Comparison of ENCODE assay signal across 1 cellular context in genomic region chr3:153161138-153161713, GRCh38.
TF ChIP-seq lines count a peak whose summit lies in the region.

No MANE protein-coding gene starts in this region.

TF ChIP-seq in K562, 482 proteins besides CTCF, POLR2A, EP300 and RAD21 (continued from another document and continues in another):
- TF ChIP-seq HMBOX1 (IDR thresholded peaks at IDR 0.05) (no peak), CCNT2 (IDR thresholded peaks at IDR 0.05; ENCODE audit: borderline replicate concordance, extremely low read depth, insufficient read length, low read depth, low read length) (no peak), SIX5 (IDR thresholded peaks at IDR 0.05; ENCODE audit: borderline replicate concordance in 1 of 2, insufficient read depth in 1 of 2, low read depth in 1 of 2, low read length in 2 of 2) (peak in 1 of 2 experiments; percentile 14; a peak in 1 of 4 replicates), NUFIP1 (IDR thresholded peaks at IDR 0.05; ENCODE audit: partially characterized antibody) (no peak), IRF9 (tag; IDR thresholded peaks at IDR 0.05) (no peak), ZHX1 (conservative IDR thresholded peaks at IDR 0.05; ENCODE audit: low read length) (no peak), ZBTB17 (CRISPR knock-in tag; IDR thresholded peaks at IDR 0.05) (no peak), MBD1 (CRISPR knock-in tag; IDR thresholded peaks at IDR 0.05) (no peak), GABPB2 (CRISPR knock-in tag; conservative IDR thresholded peaks at IDR 0.05) (no peak), CSDE1 (IDR thresholded peaks at IDR 0.05) (no peak), SP2 (IDR thresholded peaks at IDR 0.05; ENCODE audit: extremely low read depth, low read depth, low read length, poor library complexity, severe bottlenecking) (peak; percentile 61), ARNT (IDR thresholded peaks at IDR 0.05) (0 out of 4 replicates have a peak, but pooled peaks of 1 of the 2 experiments have one; percentile 0), ZNF444 (CRISPR knock-in tag; IDR thresholded peaks at IDR 0.05) (no peak), HDAC2 (IDR thresholded peaks at IDR 0.05) (0 out of 2 replicates have a peak, but pooled peaks have one; percentile 8), POLR2B (IDR thresholded peaks at IDR 0.05; ENCODE audit: low read depth, partially characterized antibody) (no peak), RREB1 (CRISPR knock-in tag; IDR thresholded peaks at IDR 0.05) (no peak), ZNF583 (CRISPR knock-in tag; IDR thresholded peaks at IDR 0.05) (no peak), ZNF408 (CRISPR knock-in tag; IDR thresholded peaks at IDR 0.05; ENCODE audit: low read depth) (no peak), KLF10 (CRISPR knock-in tag; IDR thresholded peaks at IDR 0.05) (no peak), ZNF699 (CRISPR knock-in tag; IDR thresholded peaks at IDR 0.05; ENCODE audit: insufficient replicate concordance) (no peak), TAL1 (IDR thresholded peaks at IDR 0.05) (no peak), HES1 (IDR thresholded peaks at IDR 0.05; ENCODE audit: low read depth) (no peak), FOS (IDR thresholded peaks at IDR 0.05; ENCODE audit: extremely low read depth, insufficient read length) (peak; percentile 94), USF1 (CRISPR knock-in tag; IDR thresholded peaks at IDR 0.05) (no peak), CREB1 (IDR thresholded peaks at IDR 0.05) (no peak), CREB1 (CRISPR knock-in tag; IDR thresholded peaks at IDR 0.05) (no peak), NCOA4 (IDR thresholded peaks at IDR 0.05; ENCODE audit: partially characterized antibody) (no peak), ATF1 (CRISPR knock-in tag; IDR thresholded peaks at IDR 0.05) (no peak), ATF1 (tag; IDR thresholded peaks at IDR 0.05) (no peak), ZNF23 (CRISPR knock-in tag; IDR thresholded peaks at IDR 0.05) (no peak), ILF3 (IDR thresholded peaks at IDR 0.05; ENCODE audit: borderline replicate concordance) (no peak), DPF2 (IDR thresholded peaks at IDR 0.05) (no peak), FOXM1 (IDR thresholded peaks at IDR 0.05; ENCODE audit: low read depth) (peak; percentile 63), FOXM1 (CRISPR knock-in tag; IDR thresholded peaks at IDR 0.05; ENCODE audit: low read depth) (no peak), GTF2B (IDR thresholded peaks at IDR 0.05; ENCODE audit: extremely low read depth, insufficient read length) (no peak), TRIM25 (IDR thresholded peaks at IDR 0.05; ENCODE audit: borderline replicate concordance) (no peak), ZNF445 (CRISPR knock-in tag; IDR thresholded peaks at IDR 0.05; ENCODE audit: low read depth) (no peak), ZBTB2 (IDR thresholded peaks at IDR 0.05) (no peak), NR2C2 (CRISPR knock-in tag; IDR thresholded peaks at IDR 0.05) (no peak), NR2C2 (tag; IDR thresholded peaks at IDR 0.05) (no peak; the same call in 1 of the 2 replicates), THRAP3 (IDR thresholded peaks at IDR 0.05; ENCODE audit: borderline replicate concordance) (no peak), TCF15 (CRISPR knock-in tag; IDR thresholded peaks at IDR 0.05) (no peak), NR3C1 (CRISPR knock-in tag; IDR thresholded peaks at IDR 0.05) (no peak), GTF2E2 (tag; IDR thresholded peaks at IDR 0.05) (no peak), ZNF12 (CRISPR knock-in tag; IDR thresholded peaks at IDR 0.05) (0 out of 2 replicates have a peak, but pooled peaks have one; percentile 29), ZNF551 (CRISPR knock-in tag; IDR thresholded peaks at IDR 0.05) (no peak)
